In genomic region chr10:4977025-4977424, GRCh38 we compare ENCODE assay signal across 34 cellular contexts.
"Had no signal": no experiment of that assay in that cellular context is flagged by ENCODE, and none has a peak within 500 bp of the region (broad histone marks: within the 10 kb centered on the region; RNA-seq: fewer than 3 reads in every experiment).

No MANE protein-coding gene starts in this region.

- H3K4me3 ChIP-seq: MG63 had no signal

- H3K36me3 ChIP-seq: MG63 had no signal

- H3K9me3 ChIP-seq: MG63 had no signal

- H3K27me3 ChIP-seq: MG63 had no signal

- DNase-seq: Karpas-422, Kasumi-1, MG63, MM.1S, MV-4-11, NCI-H1048, NCI-H1092, NCI-H1092 treated with DMSO at 0.1 percent for 48 hours, NCI-H1105, NCI-H1105 treated with DMSO at 0.1 percent for 48 hours, NCI-H1417, NCI-H1417 treated with DMSO at 0.1 percent for 48 hours, NCI-H1436, NCI-H1436 treated with DMSO at 0.1 percent for 48 hours, NCI-H146, NCI-H1694, NCI-H1694 treated with DMSO at 0.1 percent for 48 hours, NCI-H187, NCI-H187 treated with DMSO at 0.1 percent for 48 hours, NCI-H1930, NCI-H2029, NCI-H2029 treated with DMSO at 0.1 percent for 48 hours, NCI-H2081, NCI-H2081 treated with DMSO at 0.1 percent for 48 hours, NCI-H2107, NCI-H2171, NCI-H2171 treated with DMSO at 0.1 percent for 48 hours, NCI-H2227 treated with DMSO at 0.1 percent for 48 hours, NCI-H226, NCI-H345, NCI-H446, NCI-H446 treated with DMSO at 0.1 percent for 48 hours, NCI-H510A, NCI-H510A treated with DMSO at 0.1 percent for 48 hours had no signal
